Comparison of ENCODE assay signal across 7 cellular contexts in the genomic region with DNA sequence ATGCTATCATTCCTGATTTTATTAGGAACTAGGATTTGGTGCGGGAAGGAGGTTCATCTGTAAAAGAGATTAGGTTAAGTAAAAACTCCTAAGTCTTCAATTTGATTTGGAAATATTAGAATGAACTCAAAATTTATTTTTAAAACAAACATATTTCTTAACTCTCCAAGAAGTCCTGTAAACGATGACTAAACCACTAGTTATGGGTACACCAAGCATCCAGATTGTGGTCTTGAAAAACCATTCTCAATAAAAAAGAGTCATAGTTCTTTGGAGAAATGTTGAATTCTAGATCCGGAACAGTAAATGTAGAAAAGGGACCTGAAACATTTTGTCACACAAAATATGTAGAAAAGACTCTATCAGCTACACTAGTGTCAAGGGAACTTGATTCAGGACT.
DNase-seq lines count a peak whose midpoint lies in the region; ATAC-seq, FAIRE-seq and TF ChIP-seq lines count a peak whose summit lies in the region.
"Not testable (repeated sequence)": the region's sequence is repeated elsewhere in the genome, so short reads cannot be mapped to it uniquely, and the experiment has no call there.

No MANE protein-coding gene starts in this region.

- not testable (repeated sequence) for TF ChIP-seq EP300 in K562 (IDR thresholded peaks at IDR 0.05; ENCODE audit: low read length)

- H3F3A ChIP-seq in GM23248 (ENCODE audit: insufficient read depth); PC-3 (ENCODE audit: low read length, unreplicated experiment): not testable (repeated sequence)

- peak; percentile 10 for DNase-seq in AG20443 (ENCODE audit: low spot score)
- DNase-seq in GM23248: peak; percentile 30
- DNase-seq in PC-3: peak; percentile 42
- DNase-seq in K562 (ENCODE audit: extremely low read depth in 1 of 4, low spot score in 3 of 4): not testable (repeated sequence)
- DNase-seq in fibroblast of lung (ENCODE audit: low read depth in 2 of 2): peak; percentile 22 to 68
- DNase-seq in iris pigment epithelial cell (ENCODE audit: low read depth): peak; percentile 73

- H3K36me3 ChIP-seq in GM23248 (ENCODE audit: low read depth); PC-3 (ENCODE audit: low read depth, low read length); fibroblast of lung (ENCODE audit: control insufficient read depth, insufficient read depth, low read length); skeletal muscle satellite cell (ENCODE audit: insufficient read depth, low read length): not testable (repeated sequence)
- peaks cover 27% of the 10 kb centered on the region; the same call in 1 of the 3 replicates for H3K36me3 ChIP-seq in K562 (ENCODE audit: control insufficient read depth, insufficient read depth, low read length)

- H3K9me3 ChIP-seq in GM23248 (ENCODE audit: low read depth); PC-3 (ENCODE audit: low read length); K562 (replicated peaks; ENCODE audit: control insufficient read depth, insufficient read depth, low read depth, low read length); fibroblast of lung (ENCODE audit: control insufficient read depth, insufficient read depth, low read depth, low read length); skeletal muscle satellite cell (replicated peaks; ENCODE audit: low read length): not testable (repeated sequence)

- not testable (repeated sequence) for H3K79me2 ChIP-seq in GM23248 (ENCODE audit: insufficient read depth); PC-3 (ENCODE audit: low read length); K562 (ENCODE audit: control insufficient read depth, insufficient read depth, low read length); fibroblast of lung (ENCODE audit: control insufficient read depth, insufficient read depth, low read length)

- peak; percentile 59 for FAIRE-seq in K562 (lab: Jason Lieb, UNC)

- not testable (repeated sequence) for H4K20me1 ChIP-seq in GM23248 (ENCODE audit: insufficient read depth); PC-3 (ENCODE audit: low read length); K562 (replicated peaks; ENCODE audit: control insufficient read depth, insufficient read depth, low read length); fibroblast of lung (ENCODE audit: control insufficient read depth, extremely low read depth, insufficient read depth, low read length)

- H3K4me2 ChIP-seq in GM23248 (ENCODE audit: unreplicated experiment); PC-3 (ENCODE audit: low read length); K562 (ENCODE audit: insufficient read depth, low read length); fibroblast of lung (ENCODE audit: extremely low read depth, insufficient read depth, low read length): not testable (repeated sequence)
- peak overlapping the region; percentile 57 for H3K4me2 ChIP-seq in skeletal muscle satellite cell (ENCODE audit: low read length)

- POLR2A ChIA-PET in PC-3 (lab: Charles Lee; ENCODE audit: unreplicated experiment); K562 (lab: Yijun Ruan, JAX): not testable (repeated sequence)

- H2AFZ ChIP-seq in GM23248; PC-3 (ENCODE audit: low read length); K562 (ENCODE audit: low read depth, low read length); fibroblast of lung (ENCODE audit: low read length): not testable (repeated sequence)

- not testable (repeated sequence) for TF ChIP-seq POLR2A in K562 (conservative IDR thresholded peaks at IDR 0.05)

- BruUV-seq in PC-3 (replicated peaks; lab: Mats Ljungman, UMichigan); K562 (replicated peaks; lab: Mats Ljungman, UMichigan): not testable (repeated sequence)

- TF ChIP-seq CTCF in PC-3 (conservative IDR thresholded peaks at IDR 0.05; ENCODE audit: low read depth, low read length); K562 (IDR thresholded peaks at IDR 0.05 in 2 of 3, conservative IDR thresholded peaks at IDR 0.05 in 1 of 3; ENCODE audit: insufficient read depth in 2 of 3, low read depth in 1 of 3, low read length in 3 of 3); fibroblast of lung (conservative IDR thresholded peaks at IDR 0.05 in 1 of 2, IDR thresholded peaks at IDR 0.05 in 1 of 2; ENCODE audit: low read depth in 1 of 2, low read length in 2 of 2): not testable (repeated sequence)

- not testable (repeated sequence) for H3K9me1 ChIP-seq in K562 (ENCODE audit: control insufficient read depth, insufficient read depth, low read length)

- in situ Hi-C loops in GM23248 (cut with MboI); K562 (cut with MboI): not testable (repeated sequence)

- WGBS in GM23248 (ENCODE audit: low coverage in 1 of 2, low lambda C conversion rate in 2 of 2, missing lambda C conversion rate in 2 of 2), 2 experiments: 95 to 96% methylated on average over 3 of the region's 3 CpGs
- WGBS in K562 (ENCODE audit: insufficient coverage, low coverage, missing lambda C conversion rate): 97% methylated on average over 3 of the region's 3 CpGs

- intact Hi-C loops in PC-3 (cut with micrococcal nuclease); K562 (cut with micrococcal nuclease): not testable (repeated sequence)

- peak; percentile 57 for ATAC-seq in PC-3
- ATAC-seq in K562: not testable (repeated sequence)

- TF ChIP-seq RAD21 in K562 (CRISPR knock-in tag; conservative IDR thresholded peaks at IDR 0.05 in 1 of 2, IDR thresholded peaks at IDR 0.05 in 1 of 2): not testable (repeated sequence)

- not testable (repeated sequence) for H3K27me3 ChIP-seq in GM23248 (replicated peaks; ENCODE audit: insufficient read depth); PC-3 (ENCODE audit: low read length); K562 (ENCODE audit: control insufficient read depth in 2 of 2, insufficient read depth in 2 of 2, low read length in 2 of 2); fibroblast of lung (ENCODE audit: control insufficient read depth, insufficient read depth, low read length); skeletal muscle satellite cell (ENCODE audit: control insufficient read depth, insufficient read depth, low read length)

- H3K4me1 ChIP-seq in GM23248 (ENCODE audit: insufficient read depth); PC-3 (ENCODE audit: insufficient read depth, low read length); K562 (replicated peaks in 1 of 2; ENCODE audit: control insufficient read depth in 2 of 2, insufficient read depth in 2 of 2, low read length in 2 of 2); fibroblast of lung (ENCODE audit: control insufficient read depth, extremely low read depth, insufficient read depth, low read length): not testable (repeated sequence)
- H3K4me1 ChIP-seq in skeletal muscle satellite cell (ENCODE audit: control insufficient read depth, insufficient read depth, low read length): peaks cover 10% of the 10 kb centered on the region

- H3K9me2 ChIP-seq in GM23248 (ENCODE audit: insufficient read depth); PC-3 (replicated peaks; ENCODE audit: low read length): not testable (repeated sequence)

- CTCF ChIA-PET in PC-3 (lab: Charles Lee); K562 (lab: Yijun Ruan, JAX; ENCODE audit: low intra/inter-chr PET ratio): not testable (repeated sequence)

- H3K9ac ChIP-seq in GM23248; PC-3 (ENCODE audit: low read length); K562 (ENCODE audit: insufficient read depth in 1 of 2, low read depth in 2 of 2, low read length in 2 of 2); fibroblast of lung (ENCODE audit: insufficient read depth, low read length); skeletal muscle satellite cell (ENCODE audit: low read depth, low read length): not testable (repeated sequence)

- H3K4me3 ChIP-seq in GM23248; PC-3 (ENCODE audit: low read length); K562; fibroblast of lung (replicated peaks in 1 of 4; ENCODE audit: control extremely low read depth in 1 of 4, insufficient read depth in 1 of 4, low read depth in 3 of 4, low read length in 4 of 4); skeletal muscle satellite cell (ENCODE audit: low read length): not testable (repeated sequence)

- H3K27ac ChIP-seq in GM23248; PC-3 (ENCODE audit: low read length); K562 (ENCODE audit: extremely low read depth, low read depth, low read length); fibroblast of lung (ENCODE audit: insufficient read depth, low read length): not testable (repeated sequence)
